1 cellular context compared by ENCODE assay signal in the genomic region with DNA sequence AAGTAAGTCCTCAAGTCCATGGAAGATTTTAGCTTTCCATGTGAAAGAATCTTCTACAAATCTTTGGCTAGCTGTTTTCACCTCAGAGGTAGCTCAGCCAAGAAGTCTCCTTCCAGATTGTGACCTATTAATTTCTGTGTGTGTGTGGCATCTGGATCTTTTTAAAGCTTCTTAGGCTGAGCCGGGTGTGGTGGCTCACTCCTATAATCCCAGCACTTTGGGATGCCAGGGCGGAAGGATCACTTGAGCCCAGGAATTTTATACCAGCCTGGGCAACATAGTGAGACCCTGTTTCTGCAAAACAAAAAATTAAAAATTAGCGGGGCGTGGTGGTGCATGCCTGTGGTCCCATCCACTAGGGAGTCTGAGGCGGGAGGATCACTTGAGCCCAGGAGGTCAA.
TF ChIP-seq lines count a peak whose summit lies in the region.

No MANE protein-coding gene starts in this region.

TF ChIP-seq in K562, 482 proteins besides CTCF, POLR2A, EP300 and RAD21:
- TF ChIP-seq HDGF (IDR thresholded peaks at IDR 0.05) (no peak), ZNF121 (CRISPR knock-in tag; conservative IDR thresholded peaks at IDR 0.05) (peak; percentile 61), DIDO1 (tag; IDR thresholded peaks at IDR 0.05; ENCODE audit: low read depth) (no peak)
